ENCODE assay signal across 1 cellular context in genomic region chr2:217949448-217949847, GRCh38.
TF ChIP-seq lines count a peak whose summit lies in the region.

No MANE protein-coding gene starts in this region.

TF ChIP-seq in SK-N-SH treated with all-trans-retinoic acid at 6 μM for 48 hours, 23 proteins besides CTCF, POLR2A, EP300 and RAD21 (continued from another document):
- no peak for TF ChIP-seq TSHZ2 (CRISPR knock-in tag; IDR thresholded peaks at IDR 0.05)
